ENCODE assay signal across 1 cellular context in genomic region chr10:30188101-30188500, GRCh38.
TF ChIP-seq lines count a peak whose summit lies in the region.

No MANE protein-coding gene starts in this region.

TF ChIP-seq in IMR-90, 13 proteins besides CTCF, POLR2A, EP300 and RAD21 (continued from another document):
- TF ChIP-seq ELK1 (IDR thresholded peaks at IDR 0.05; ENCODE audit: borderline replicate concordance, low read depth, low read length) (no peak), BHLHE40 (IDR thresholded peaks at IDR 0.05; ENCODE audit: low read depth, low read length) (no peak), MAFK (IDR thresholded peaks at IDR 0.05; ENCODE audit: low read depth, low read length) (no peak), RFX5 (IDR thresholded peaks at IDR 0.05; ENCODE audit: low read depth, low read length) (no peak), NFE2L2 (IDR thresholded peaks at IDR 0.05; ENCODE audit: low read depth, low read length) (no peak)
